In genomic region chr1:166839600-166840308, GRCh38 we compare ENCODE assay signal across 8 cellular contexts. TPM values are rescaled to one million over a fixed set of nuclear protein-coding genes. Genes with fewer than 3 reads are reported as not detected.
DNase-seq lines count a peak whose midpoint lies in the region; ATAC-seq and TF ChIP-seq lines count a peak whose summit lies in the region.

No MANE protein-coding gene starts in this region.

- H3K36me3 Mint-ChIP-seq in T-cell: peaks cover 30% of the 10 kb centered on the region

- H3K27me3 ChIP-seq in ascending aorta: no peaks in the 10 kb centered on the region
- no peaks in the 10 kb centered on the region for H3K27me3 ChIP-seq in gastrocnemius medialis

- H3K4me3 ChIP-seq in ascending aorta (peak overlapping the region; percentile 74 to 80), iPS-11a (ENCODE audit: low read depth, low read length) (peak overlapping the region; percentile 75), gastrocnemius medialis (peak overlapping the region; percentile 63 to 84 (median 68))

- H3K4me1 Mint-ChIP-seq in T-cell: peaks cover 52 to 58% (median 55%) of the 10 kb centered on the region in 3 donors

- no peaks in the 10 kb centered on the region for H3K9me3 Mint-ChIP-seq in T-cell

- H3K9me3 ChIP-seq in KOPT-K1 (ENCODE audit: insufficient read depth, low read length, poor library complexity, severe bottlenecking) (no peaks in the 10 kb centered on the region), ascending aorta (no peaks in the 10 kb centered on the region), gastrocnemius medialis (no peaks in the 10 kb centered on the region)

- CTCF ChIA-PET in T-cell (lab: Charles Lee): interaction anchor here in 1 of 2 donors (0.5 to 1.9 kb wide), 3 partner anchors 36 to 381 kb away, joined by 3 to 7 read pairs (median 4); partner anchors contain the start of genes POU2F1 and TADA1

- in situ Hi-C loops in G401 (cut with HindIII; ENCODE audit: low sequenced_read_pairs) (no loop called here), gastrocnemius medialis (cut with MboI; ENCODE audit: low sequenced_read_pairs in 4 of 4) (loop anchor here in 2 of 4 donors (5.0 kb wide), 2 partner anchors 33 to 38 kb away; partner anchors contain the start of gene TADA1 (in 1 of the 2))

- peak; percentile 30 for ATAC-seq in GM21737 (IDR thresholded peaks at IDR 0.05; ENCODE audit: unreplicated experiment)
- peak; percentile 57 to 65 (median 60) for ATAC-seq in T-cell (replicated peaks in 1 of 4)
- ATAC-seq in gastrocnemius medialis: peak; percentile 65 to 69

- no peak for TF ChIP-seq POLR2A in gastrocnemius medialis (IDR thresholded peaks at IDR 0.05)

- intact Hi-C loops in ascending aorta (cut with DNase I) (loop anchor here (1.0 to 10.0 kb wide), 6 partner anchors 37 to 1242 kb away; partner anchors contain the start of genes CREG1, POU2F1 and TADA1), gastrocnemius medialis (cut with DNase I; ENCODE audit: low total_unique reads) (loop anchor here (1.0 to 5.0 kb wide), 3 partner anchors 37 to 672 kb away; partner anchors contain the start of genes FAM78B and TADA1)

- DNase-seq in G401 (ENCODE audit: low spot score) (peak; percentile 58), T-cell (peak; percentile 17 to 64 (median 46)), ascending aorta (ENCODE audit: low spot score in 2 of 2) (peak in 1 of 2 donors; percentile 75), gastrocnemius medialis (peak; percentile 18 to 53), epidermal melanocyte (ENCODE audit: insufficient read length, low spot score) (no peak)

- peaks cover 41% of the 10 kb centered on the region for H3K36me3 ChIP-seq in KOPT-K1 (ENCODE audit: insufficient read depth, low read length)
- H3K36me3 ChIP-seq in ascending aorta: peaks cover 28 to 36% of the 10 kb centered on the region in 2 donors
- H3K36me3 ChIP-seq in gastrocnemius medialis: peaks cover 0 to 30% of the 10 kb centered on the region in 2 donors

- no peaks in the 10 kb centered on the region for H3K27me3 Mint-ChIP-seq in T-cell

- H3K27ac Mint-ChIP-seq in T-cell: peak overlapping the region; percentile 82 to 87

- H3K27ac ChIP-seq in KOPT-K1 (ENCODE audit: low read depth, low read length, poor library complexity, severe bottlenecking) (peak overlapping the region; percentile 81), ascending aorta (peak overlapping the region; percentile 88 to 93), gastrocnemius medialis (peak overlapping the region; percentile 83 to 99 (median 89))

- peak in 1 of 3 experiments; percentile 21 for TF ChIP-seq CTCF in ascending aorta (IDR thresholded peaks at IDR 0.05)
- TF ChIP-seq CTCF in gastrocnemius medialis (IDR thresholded peaks at IDR 0.05 in 4 of 5, conservative IDR thresholded peaks at IDR 0.05 in 1 of 5): peak in 1 of 5 experiments; percentile 35

- POLR2A ChIA-PET in T-cell (lab: Charles Lee): interaction anchor here in 1 of 2 donors (0.6 kb wide), 1 partner anchor 966 kb away, joined by 5 read pairs; no protein-coding TSS in a partner anchor

- H3K4me1 ChIP-seq in ascending aorta (peaks cover 18 to 42% of the 10 kb centered on the region in 2 donors), gastrocnemius medialis (peaks cover 53 to 57% of the 10 kb centered on the region in 2 donors)

- peak overlapping the region; percentile 83 to 86 (median 86) for H3K4me3 Mint-ChIP-seq in T-cell

RNA-seq across cellular contexts. Expression of gene POGK, which starts 0.5 kb away (rescaled TPM):
- total RNA-seq in G401 (2014; rRNA removed; shearing (Covaris generic)): 33.8 and 47.7 TPM in 2 replicates
- total RNA-seq in T-cell: 10 to 100 TPM; 26.2 to 45.9 (median 43.2) TPM
- 10.2 TPM for total RNA-seq in ascending aorta
- 1 to 10 TPM; 6.6 to 9.6 (median 9.0) TPM for total RNA-seq in gastrocnemius medialis

RNA-seq across cellular contexts. Expression of gene TADA1, which starts 36.3 kb away (rescaled TPM):
- total RNA-seq in G401 (2014; rRNA removed; shearing (Covaris generic)): 25.7 and 34.7 TPM in 2 replicates
- total RNA-seq in T-cell: 10 to 100 TPM; 11.1 to 14.6 (median 12.8) TPM
- 12.8 TPM for total RNA-seq in ascending aorta
- 10 to 100 TPM in 2 of 4 donors, 1 to 10 TPM in 2; 8.7 to 11.8 (median 10.0) TPM for total RNA-seq in gastrocnemius medialis
